Comparison of ENCODE assay signal across 11 cellular contexts in the genomic region with DNA sequence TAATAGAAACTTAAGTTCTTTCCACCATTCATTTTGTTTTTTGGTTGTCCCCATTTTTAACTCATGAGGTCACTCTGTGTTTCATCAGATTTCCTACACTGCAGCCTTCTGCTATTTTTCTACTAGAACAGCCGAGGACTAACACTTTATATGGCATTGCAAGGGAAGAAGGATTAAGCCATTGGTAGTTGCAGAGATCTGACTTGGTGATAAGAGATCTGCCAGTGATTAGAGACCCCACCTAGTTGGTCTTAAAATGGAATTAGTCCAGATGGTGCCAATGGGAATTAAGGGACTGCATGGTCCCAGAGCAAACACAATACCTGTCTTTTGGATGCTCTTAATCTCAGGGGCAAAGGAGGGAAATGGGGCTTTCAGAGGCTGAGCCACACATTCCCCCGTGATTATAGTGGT.
DNase-seq lines count a peak whose midpoint lies in the region; ATAC-seq, FAIRE-seq and TF ChIP-seq lines count a peak whose summit lies in the region.
"Had no signal": no experiment of that assay in that cellular context is flagged by ENCODE, and none has a peak within 500 bp of the region (broad histone marks: within the 10 kb centered on the region; RNA-seq: fewer than 3 reads in every experiment).

No MANE protein-coding gene starts in this region.

- H3K79me2 ChIP-seq in PC-9 (ENCODE audit: low read depth): no peaks in the 10 kb centered on the region

- BruUV-seq in PC-9 (replicated peaks; lab: Mats Ljungman, UMichigan): no TSS peak

- 49 to 71% (median 64%) methylated on average over 2 of the region's 2 CpGs for WGBS in spleen, 5 donors

- TF ChIP-seq POLR2A in spleen (IDR thresholded peaks at IDR 0.05): no peak

- TF ChIP-seq CTCF in PC-9 (conservative IDR thresholded peaks at IDR 0.05) (no peak), spleen (IDR thresholded peaks at IDR 0.05 in 8 of 11, conservative IDR thresholded peaks at IDR 0.05 in 3 of 11) (no peak)

- no peak overlapping the region for H3K4me2 ChIP-seq in PC-9

- no peak for ATAC-seq in HG03571 (IDR thresholded peaks at IDR 0.05; ENCODE audit: unreplicated experiment)
- no peak for ATAC-seq in HG03521 (IDR thresholded peaks at IDR 0.05; ENCODE audit: unreplicated experiment)

- no peak for FAIRE-seq in HTR-8/SVneo (lab: Jason Lieb, UNC)

- H3K9me2 ChIP-seq in PC-9 (ENCODE audit: insufficient read depth): no peaks in the 10 kb centered on the region

- DNase-seq in SKM-1 treated with dmso at 0.1 percent for 144 hours (lab: John Stamatoyannopoulos, UW; ENCODE audit: unreplicated experiment) (peak; percentile 8), SKM-1 (lab: John Stamatoyannopoulos, UW; ENCODE audit: unreplicated experiment) (no peak), PC-9 (peak in 1 of 2 experiments; percentile 53), dedifferentiated amniotic fluid mesenchymal stem cell (ENCODE audit: extremely low spot score) (peak; percentile 57), spleen (no peak), HTR-8/SVneo (ENCODE audit: insufficient read length, low spot score) (no peak)
- DNase-seq: activated naive CD4-positive, alpha-beta T cell treated with anti-CD3 and anti-CD28 coated beads, Interleukin-2, amount 50 U/mL, for 16 hours; NCI-H2029 treated with DMSO at 0.1 percent for 48 hours had no signal

- H3K36me3 ChIP-seq in PC-9 (ENCODE audit: low read depth) (no peaks in the 10 kb centered on the region), spleen (no peaks in the 10 kb centered on the region)
- H3K36me3 ChIP-seq: suprapubic skin had no signal

- H4K20me1 ChIP-seq in PC-9 (ENCODE audit: insufficient read depth): no peaks in the 10 kb centered on the region

- H3K27me3 ChIP-seq in PC-9 (ENCODE audit: insufficient read depth, low read depth): no peaks in the 10 kb centered on the region
- no peaks in the 10 kb centered on the region for H3K27me3 ChIP-seq in spleen (replicated peaks in 1 of 7)
- H3K27me3 ChIP-seq: suprapubic skin had no signal

- intact Hi-C loops in PC-9 (cut with micrococcal nuclease; ENCODE audit: unreplicated experiment) (loop anchor here (5.0 kb wide), 2 partner anchors 180 to 205 kb away; partner anchors contain the start of gene NEDD9), spleen (cut with DNase I; ENCODE audit: low total_unique reads) (no loop called here)

- peak overlapping the region; percentile 60; the same call in 1 of the 2 replicates for H2AFZ ChIP-seq in PC-9

- POLR2A ChIA-PET in PC-9 (lab: Charles Lee; ENCODE audit: unreplicated experiment): no interaction called here

- H3K4me1 ChIP-seq in PC-9 (replicated peaks; ENCODE audit: insufficient read depth): peaks cover 46% of the 10 kb centered on the region
- H3K4me1 ChIP-seq in spleen: peaks cover 10 to 48% (median 24%) of the 10 kb centered on the region in 6 donors

- CTCF ChIA-PET in PC-9 (lab: Charles Lee): no interaction called here

- H3K9me3 ChIP-seq in PC-9 (ENCODE audit: insufficient read depth, low read depth) (no peaks in the 10 kb centered on the region; the same call in 1 of the 2 replicates), spleen (peaks cover 0 to 8% (median 0%) of the 10 kb centered on the region in 8 donors)
- H3K9me3 ChIP-seq: suprapubic skin had no signal

- H3K4me3 ChIP-seq in PC-9: no peak overlapping the region
- no peak overlapping the region for H3K4me3 ChIP-seq in spleen
- H3K4me3 ChIP-seq: suprapubic skin had no signal

- peaks cover 9% of the 10 kb centered on the region; the same call in 1 of the 2 replicates for H3F3A ChIP-seq in PC-9 (ENCODE audit: insufficient read depth, low read depth)

- H3K27ac ChIP-seq in PC-9 (peak overlapping the region; percentile 95), spleen (peak overlapping the region in 5 of 8 donors; percentile 21 to 57 (median 34))
- H3K27ac ChIP-seq: suprapubic skin had no signal

Comparison
In these comparisons a context has a peak if more than half of its experiments do, and no peak if none do; other contexts are left out.
1. DNase-seq: peak in SKM-1 treated with dmso at 0.1 percent for 144 hours (single experiment) and dedifferentiated amniotic fluid mesenchymal stem cell (single experiment); none in SKM-1 (single experiment), spleen (single experiment) and HTR-8/SVneo (single experiment).